ENCODE assay signal across 2 cellular contexts in the genomic region with DNA sequence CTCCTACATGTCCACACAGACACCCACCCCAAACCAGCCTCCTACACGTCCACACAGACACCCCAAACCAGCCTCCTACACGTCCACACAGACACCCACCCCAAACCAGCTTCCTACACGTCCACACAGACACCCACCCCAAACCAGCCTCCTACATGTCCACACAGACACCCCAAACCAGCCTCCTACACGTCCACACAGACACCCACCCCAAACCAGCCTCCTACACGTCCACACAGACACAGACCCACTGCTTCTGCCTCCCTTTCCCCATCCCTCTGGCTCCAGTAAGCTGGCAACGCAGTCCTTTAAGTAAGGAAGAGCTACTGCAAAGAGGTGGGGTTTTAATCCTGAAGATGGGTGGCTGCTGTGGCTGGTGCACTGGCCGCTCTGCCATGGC. TPM values are rescaled to one million over a fixed set of nuclear protein-coding genes. Genes with fewer than 3 reads are reported as not detected.
"Had no signal": no experiment of that assay in that cellular context is flagged by ENCODE, and none has a peak within 500 bp of the region (broad histone marks: within the 10 kb centered on the region; RNA-seq: fewer than 3 reads in every experiment).

No MANE protein-coding gene starts in this region.

RNA-seq across cellular contexts. Expression of a gene that starts 27.8 kb away (rescaled TPM):
- total RNA-seq: natural killer cell had no signal
- polyA plus RNA-seq: mammary epithelial cell had no signal
